Comparison of ENCODE assay signal across 8 cellular contexts in the genomic region with DNA sequence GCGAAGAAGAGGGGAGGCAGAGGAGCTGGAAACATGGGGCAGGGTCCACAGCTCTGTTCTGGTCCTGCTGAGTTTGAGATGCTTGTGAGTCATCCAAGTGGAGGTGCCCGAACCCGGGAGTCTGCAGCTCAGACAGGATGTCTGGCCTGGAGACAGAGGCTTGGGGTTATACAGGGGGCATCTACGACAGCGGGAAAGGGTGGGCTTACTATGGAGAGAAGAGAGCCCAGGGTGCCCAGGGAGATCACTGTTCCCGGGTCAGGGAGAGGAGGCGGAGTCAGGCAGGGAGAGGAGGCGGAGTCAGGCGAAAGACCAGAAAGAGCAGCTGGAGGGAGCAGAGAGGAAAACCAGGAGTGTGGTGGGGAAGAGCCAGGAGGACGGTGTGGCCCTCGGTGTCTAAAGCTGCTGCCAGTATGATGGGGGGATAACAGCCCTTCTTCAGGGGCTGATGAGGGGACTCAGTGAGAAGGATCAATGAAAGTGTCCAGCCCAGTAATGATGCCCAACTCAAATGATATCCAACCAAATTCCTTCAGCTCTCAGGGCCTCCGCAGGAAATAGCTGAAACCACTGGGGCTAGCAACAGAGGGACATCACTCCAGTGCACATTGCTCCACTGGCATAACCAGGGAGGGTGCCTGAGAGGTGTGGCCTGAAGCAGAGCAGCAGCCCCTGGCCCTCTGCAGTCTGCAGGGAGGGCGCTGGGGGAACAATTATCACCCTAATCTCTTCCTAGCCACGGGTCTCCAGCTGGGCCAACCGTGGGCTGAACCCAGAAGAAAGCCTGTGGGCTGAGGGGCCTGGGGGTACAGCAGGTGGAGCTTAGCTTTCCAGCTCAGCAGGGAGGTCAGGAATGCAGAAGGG. TPM values are rescaled to one million over a fixed set of nuclear protein-coding genes. Genes with fewer than 3 reads are reported as not detected.
DNase-seq lines count a peak whose midpoint lies in the region; ATAC-seq and TF ChIP-seq lines count a peak whose summit lies in the region.

No MANE protein-coding gene starts in this region.

- TF ChIP-seq EP300 in ovary (IDR thresholded peaks at IDR 0.05): no peak

- H3K9me3 ChIP-seq in ovary: no peaks in the 10 kb centered on the region

- in situ Hi-C loops in SK-MEL-5 (cut with HindIII; ENCODE audit: low pct_unique_long_range_greater_than_20kb, low sequenced_read_pairs): no loop called here

- H3K4me3 ChIP-seq in fibroblast of villous mesenchyme (ENCODE audit: low read depth, low read length): no peak overlapping the region
- no peak overlapping the region for H3K4me3 ChIP-seq in ovary

- ATAC-seq in GM21515 (IDR thresholded peaks at IDR 0.05; ENCODE audit: unreplicated experiment): no peak

- DNase-seq in NCI-H1092 treated with DMSO at 0.1 percent for 48 hours (lab: John Stamatoyannopoulos, UW) (peak; percentile 43), NCI-H1092 (lab: John Stamatoyannopoulos, UW) (no peak), SK-MEL-5 (ENCODE audit: low read depth, low spot score) (peak; percentile 25), fibroblast of villous mesenchyme (ENCODE audit: low read depth) (peak; percentile 73), ovary (peak; percentile 80 to 86 (median 82)), GM10266 (ENCODE audit: extremely low spot score) (no peak)
- no peak for DNase-seq in activated CD4-positive, alpha-beta T cell treated with anti-CD3 and anti-CD28 coated beads, Interleukin-2, amount 50 U/mL, for 4 hours

- H3K4me1 ChIP-seq in ovary (ENCODE audit: insufficient read depth): peaks cover 28% of the 10 kb centered on the region

- H3K27me3 ChIP-seq in ovary: no peaks in the 10 kb centered on the region

- no peaks in the 10 kb centered on the region for H3K36me3 ChIP-seq in ovary

- TF ChIP-seq CTCF in fibroblast of villous mesenchyme (IDR thresholded peaks at IDR 0.05; ENCODE audit: insufficient read depth, low read depth, low read length) (no peak), ovary (IDR thresholded peaks at IDR 0.05) (no peak), GM10266 (IDR thresholded peaks at IDR 0.05; ENCODE audit: control insufficient read depth, insufficient read depth, low read depth, missing control alignments) (no peak)

- intact Hi-C loops in ovary (cut with DNase I): no loop called here

- TF ChIP-seq POLR2A in ovary (IDR thresholded peaks at IDR 0.05): no peak

- 8 to 13% (median 10%) methylated on average over 15 of the region's 15 CpGs for WGBS in ovary, 3 donors

- H3K27ac ChIP-seq in ovary: peak overlapping the region; percentile 80 to 100

RNA-seq across cellular contexts. Expression of gene LTBP3, which starts 2.6 kb away (rescaled TPM):
- total RNA-seq in SK-MEL-5 (2014; rRNA removed; shearing (Covaris generic)): 1.8 and 2.0 TPM in 2 replicates
- 2.7 and 4.7 TPM in 2 replicates for polyA plus RNA-seq in SK-MEL-5 (2015; cell fraction: cytosol; rRNA removed)
- 1.5 and 2.4 TPM in 2 replicates for polyA plus RNA-seq in SK-MEL-5 (2015; cell fraction: nucleus; rRNA removed)
- total RNA-seq in fibroblast of villous mesenchyme (23.7 and 24.2 TPM in 2 replicates), ovary (100 to 1,000 TPM; 143 to 292 (median 198) TPM)
- polyA plus RNA-seq in ovary: 100 to 1,000 TPM in 1 of 2 donors, 10 to 100 TPM in 1; 35.9 to 130 TPM

RNA-seq across cellular contexts. Expression of gene ZNRD2, which starts 9.5 kb away (rescaled TPM):
- total RNA-seq in SK-MEL-5 (2014; rRNA removed; shearing (Covaris generic)): 26.5 and 32.4 TPM in 2 replicates
- polyA plus RNA-seq in SK-MEL-5 (2015; cell fraction: cytosol; rRNA removed): 51.0 and 53.7 TPM in 2 replicates
- 22.2 and 43.2 TPM in 2 replicates for polyA plus RNA-seq in SK-MEL-5 (2015; cell fraction: nucleus; rRNA removed)
- total RNA-seq in fibroblast of villous mesenchyme: 31.1 and 49.6 TPM in 2 replicates
- 10 to 100 TPM; 26.6 to 59.5 (median 39.2) TPM for total RNA-seq in ovary
- 10 to 100 TPM in 1 of 2 donors, 1 to 10 TPM in 1; 2.3 to 61.8 TPM for polyA plus RNA-seq in ovary

RNA-seq across cellular contexts. Expression of gene FAM89B, which starts 11.6 kb away (rescaled TPM):
- total RNA-seq in SK-MEL-5 (2014; rRNA removed; shearing (Covaris generic)): 12.2 and 13.2 TPM in 2 replicates
- 26.8 and 35.8 TPM in 2 replicates for polyA plus RNA-seq in SK-MEL-5 (2015; cell fraction: cytosol; rRNA removed)
- 24.1 and 31.4 TPM in 2 replicates for polyA plus RNA-seq in SK-MEL-5 (2015; cell fraction: nucleus; rRNA removed)
- total RNA-seq in fibroblast of villous mesenchyme (19.0 and 27.4 TPM in 2 replicates), ovary (10 to 100 TPM; 41.0 to 74.0 (median 53.3) TPM)
- 10 to 100 TPM in 1 of 2 donors, 1 to 10 TPM in 1; 1.9 to 47.8 TPM for polyA plus RNA-seq in ovary

RNA-seq across cellular contexts. Expression of gene EHBP1L1, which starts 15.1 kb away (rescaled TPM):
- 14.3 and 15.6 TPM in 2 replicates for total RNA-seq in SK-MEL-5 (2014; rRNA removed; shearing (Covaris generic))
- 19.4 and 19.6 TPM in 2 replicates for polyA plus RNA-seq in SK-MEL-5 (2015; cell fraction: cytosol; rRNA removed)
- 42.5 and 47.9 TPM in 2 replicates for polyA plus RNA-seq in SK-MEL-5 (2015; cell fraction: nucleus; rRNA removed)
- total RNA-seq in fibroblast of villous mesenchyme: 33.7 and 47.7 TPM in 2 replicates
- total RNA-seq in ovary: 10 to 100 TPM; 21.7 to 63.0 (median 40.3) TPM
- 10 to 100 TPM; 24.5 to 42.4 TPM for polyA plus RNA-seq in ovary

RNA-seq across cellular contexts. Expression of gene KCNK7, which starts 34.8 kb away (rescaled TPM):
- not detected in 2 replicates for total RNA-seq in SK-MEL-5 (2014; rRNA removed; shearing (Covaris generic))
- polyA plus RNA-seq in SK-MEL-5 (2015; cell fraction: cytosol; rRNA removed): 0.11 and 0.53 TPM in 2 replicates
- polyA plus RNA-seq in SK-MEL-5 (2015; cell fraction: nucleus; rRNA removed): not detected in 2 replicates
- total RNA-seq in fibroblast of villous mesenchyme: under 0.01 TPM in 1 of 2 replicates, not detected in the other
- 1 to 10 TPM in 3 of 7 donors, under 1 TPM in 4; 0.65 to 4.0 (median 0.95) TPM for total RNA-seq in ovary
- polyA plus RNA-seq in ovary: 1 to 10 TPM in 1 of 2 donors, not detected in 1; 1.5 TPM

Comparison
In these comparisons a context has a peak if more than half of its experiments do, and no peak if none do; other contexts are left out.
1. DNase-seq: peak in NCI-H1092 treated with DMSO at 0.1 percent for 48 hours (single experiment), SK-MEL-5 (single experiment), fibroblast of villous mesenchyme (single experiment) and ovary (5 of 5); none in NCI-H1092 (single experiment), GM10266 (single experiment) and activated CD4-positive, alpha-beta T cell treated with anti-CD3 and anti-CD28 coated beads, Interleukin-2, amount 50 U/mL, for 4 hours (0 of 2).